20 cellular contexts compared by ENCODE assay signal in the genomic region with DNA sequence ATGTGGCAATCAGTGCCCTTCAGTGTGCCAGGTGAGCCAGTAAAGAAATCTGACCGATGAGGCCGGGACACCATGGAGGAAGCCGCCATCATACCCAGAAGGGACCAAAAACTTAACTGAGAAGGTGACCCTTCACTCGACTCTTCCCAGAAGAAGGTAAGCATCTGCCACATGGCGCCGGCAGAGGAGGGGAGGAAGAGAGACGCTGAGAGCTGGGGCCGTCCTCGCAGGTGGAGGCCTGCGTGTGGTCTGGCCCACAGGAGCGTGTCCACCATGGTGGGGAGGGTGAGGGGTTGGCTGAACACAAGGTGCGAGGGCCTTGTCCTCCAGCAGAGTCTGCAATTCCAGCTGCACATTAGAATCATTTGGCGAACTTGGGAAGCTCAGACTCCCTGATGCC.
"Had no signal": no experiment of that assay in that cellular context is flagged by ENCODE, and none has a peak within 500 bp of the region (broad histone marks: within the 10 kb centered on the region; RNA-seq: fewer than 3 reads in every experiment).

No MANE protein-coding gene starts in this region.

- H3K27ac Mint-ChIP-seq: dendritic cell treated with granulocyte-macrophage colony-stimulating factor and Interleukin-4, amounts not matched to agents 40 ng/mL and 50 ng/mL, for 4 days; effector memory CD8-positive, alpha-beta T cell; endodermal cell; mesothelial cell of epicardium; naive B cell had no signal

- H3K4me1 Mint-ChIP-seq: endodermal cell, mesothelial cell of epicardium had no signal

- H3K4me3 Mint-ChIP-seq: dendritic cell treated with granulocyte-macrophage colony-stimulating factor and Interleukin-4, amounts not matched to agents 40 ng/mL and 50 ng/mL, for 4 days; effector memory CD8-positive, alpha-beta T cell; endodermal cell; mesothelial cell of epicardium; naive B cell had no signal

- H3K36me3 Mint-ChIP-seq: mesothelial cell of epicardium, naive B cell had no signal

- H3K9me3 Mint-ChIP-seq: endodermal cell, mesothelial cell of epicardium, naive B cell had no signal

- H3K27me3 Mint-ChIP-seq: dendritic cell treated with granulocyte-macrophage colony-stimulating factor and Interleukin-4, amounts not matched to agents 40 ng/mL and 50 ng/mL, for 4 days; effector memory CD8-positive, alpha-beta T cell had no signal

- ATAC-seq: effector memory CD8-positive, alpha-beta T cell; esophagus mucosa; foreskin keratinocyte; gastroesophageal sphincter; heart left ventricle; left cardiac atrium; left lung; left ventricle myocardium superior; lower lobe of right lung; mucosa of descending colon had no signal

- DNase-seq: colonic mucosa; cortex of kidney; effector CD8-positive, alpha-beta T cell; effector memory CD8-positive, alpha-beta T cell; endodermal cell; erythroblast; foreskin keratinocyte; heart left ventricle; hypothalamus; left cardiac atrium; left lung; left ventricle myocardium superior; lower lobe of right lung; mesenchymal stem cell; mucosa of descending colon; naive B cell had no signal
